Comparison of ENCODE assay signal across 24 cellular contexts in genomic region chr18:35695384-35695783, GRCh38.
DNase-seq lines count a peak whose midpoint lies in the region; ATAC-seq, FAIRE-seq and TF ChIP-seq lines count a peak whose summit lies in the region.
"Had no signal": no experiment of that assay in that cellular context is flagged by ENCODE, and none has a peak within 500 bp of the region (broad histone marks: within the 10 kb centered on the region; RNA-seq: fewer than 3 reads in every experiment).

No MANE protein-coding gene starts in this region.

- no peak for TF ChIP-seq RAD21 in HepG2 (CRISPR knock-in tag; IDR thresholded peaks at IDR 0.05)

- intact Hi-C loops in left ventricle myocardium inferior (cut with micrococcal nuclease): no loop called here
- intact Hi-C loops in thyroid gland (cut with DNase I): no loop called here
- intact Hi-C loops in HepG2 (cut with micrococcal nuclease; ENCODE audit: unreplicated experiment): no loop called here

- no peaks in the 10 kb centered on the region for H3K9me3 ChIP-seq in MM.1S (replicated peaks; ENCODE audit: insufficient read depth, low read length)
- H3K9me3 ChIP-seq in left ventricle myocardium inferior (replicated peaks): no peaks in the 10 kb centered on the region
- H3K9me3 ChIP-seq in thyroid gland: no peaks in the 10 kb centered on the region
- H3K9me3 ChIP-seq in HepG2 (ENCODE audit: low read length): no peaks in the 10 kb centered on the region
- H3K9me3 ChIP-seq: adrenal gland, BLaER1, colonic mucosa, right lobe of liver, spleen, tibial nerve had no signal

- TF ChIP-seq EP300 in HepG2 (IDR thresholded peaks at IDR 0.05; ENCODE audit: low read depth in 2 of 2, low read length in 2 of 2) (no peak), HepG2 (CRISPR knock-in tag; IDR thresholded peaks at IDR 0.05; ENCODE audit: borderline replicate concordance) (no peak)

- no peaks in the 10 kb centered on the region for H4K20me1 ChIP-seq in MM.1S (ENCODE audit: insufficient read depth, low read length)
- H4K20me1 ChIP-seq in HepG2 (ENCODE audit: insufficient read depth, low read length): no peaks in the 10 kb centered on the region
- H4K20me1 ChIP-seq: BLaER1 had no signal

- H3K27ac ChIP-seq in MM.1S (ENCODE audit: low read length): no peak overlapping the region; the same call in 1 of the 2 replicates
- peak overlapping the region; percentile 73 for H3K27ac ChIP-seq in left ventricle myocardium inferior (replicated peaks)
- peak overlapping the region; percentile 53 to 87 (median 80) for H3K27ac ChIP-seq in thyroid gland
- no peak overlapping the region for H3K27ac ChIP-seq in HepG2 (ENCODE audit: extremely low read length, insufficient read depth, low read length)
- H3K27ac ChIP-seq: adrenal gland, BLaER1, colonic mucosa, right lobe of liver, spleen had no signal

- POLR2A ChIA-PET in HepG2 (lab: Yijun Ruan, JAX): no interaction called here

- TF ChIP-seq POLR2A in thyroid gland (IDR thresholded peaks at IDR 0.05): no peak
- no peak for TF ChIP-seq POLR2A in HepG2 (IDR thresholded peaks at IDR 0.05; ENCODE audit: insufficient read depth in 1 of 2, low read depth in 2 of 2, low read length in 2 of 2)

- H3K27me3 ChIP-seq in MM.1S (replicated peaks; ENCODE audit: insufficient read depth, low read length) (no peaks in the 10 kb centered on the region), left ventricle myocardium inferior (ENCODE audit: low read depth) (no peaks in the 10 kb centered on the region), thyroid gland (no peaks in the 10 kb centered on the region), HepG2 (ENCODE audit: control insufficient read depth in 1 of 2, insufficient read depth in 2 of 2, low read length in 2 of 2) (no peaks in the 10 kb centered on the region)
- H3K27me3 ChIP-seq: adrenal gland, BLaER1, colonic mucosa, right lobe of liver, spleen, tibial nerve had no signal

- BruUV-seq in HepG2 (replicated peaks; lab: Mats Ljungman, UMichigan): no TSS peak

- TF ChIP-seq CTCF in MM.1S (IDR thresholded peaks at IDR 0.05; ENCODE audit: low read length) (no peak), left ventricle myocardium inferior (IDR thresholded peaks at IDR 0.05; ENCODE audit: borderline replicate concordance) (no peak), thyroid gland (IDR thresholded peaks at IDR 0.05) (no peak), HepG2 (CRISPR knock-in tag; IDR thresholded peaks at IDR 0.05) (no peak)

- CTCF ChIA-PET in HepG2 (lab: Yijun Ruan, JAX; ENCODE audit: low intra/inter-chr PET ratio, low total read pairs): no interaction called here

- in situ Hi-C loops in HepG2 (cut with HindIII; ENCODE audit: extremely low pct_ligation_motif_present, low pct_unique_long_range_greater_than_20kb): no loop called here

- H3K79me2 ChIP-seq in MM.1S (ENCODE audit: low read length) (no peaks in the 10 kb centered on the region), HepG2 (ENCODE audit: insufficient read depth, low read length) (no peaks in the 10 kb centered on the region)

- DNase-seq in MM.1S: no peak
- peak; percentile 49 for DNase-seq in NCI-H524 treated with DMSO at 0.1 percent for 48 hours (lab: John Stamatoyannopoulos, UW)
- no peak for DNase-seq in left ventricle myocardium inferior
- DNase-seq in thyroid gland: no peak
- DNase-seq in HepG2 (ENCODE audit: low spot score): no peak
- DNase-seq in activated CD8-positive, alpha-beta memory T cell treated with anti-CD3 and anti-CD28 coated beads for 24 hours: no peak
- DNase-seq: activated CD4-positive, alpha-beta T cell treated with anti-CD3 and anti-CD28 coated beads for 36 hours; activated CD8-positive, alpha-beta T cell treated with anti-CD3 and anti-CD28 coated beads for 36 hours; activated naive CD4-positive, alpha-beta T cell treated with anti-CD3 and anti-CD28 coated beads, Interleukin-2, amount 10 ng/mL, durations not matched to agents 7 days and 5 days; adrenal gland; colonic mucosa; effector memory CD8-positive, alpha-beta T cell; Kasumi-1; NCI-H526 treated with DMSO at 0.1 percent for 48 hours; SHP77 treated with DMSO at 0.1 percent for 48 hours; spleen; stimulated activated CD4-positive, alpha-beta T cell treated with anti-CD3 and anti-CD28 coated beads, Interleukin-2, amount 100 ng/mL, for 24 hours had no signal

- H3K9me2 ChIP-seq in MM.1S (replicated peaks; ENCODE audit: insufficient read depth, low read length): no peaks in the 10 kb centered on the region

- ATAC-seq in HepG2: no peak
- ATAC-seq in GM19395 (IDR thresholded peaks at IDR 0.05; ENCODE audit: unreplicated experiment): no peak
- ATAC-seq: activated CD4-positive, alpha-beta T cell treated with anti-CD3 and anti-CD28 coated beads for 36 hours; activated CD8-positive, alpha-beta T cell treated with anti-CD3 and anti-CD28 coated beads for 36 hours; effector memory CD8-positive, alpha-beta T cell; HCT116 had no signal

- WGBS in thyroid gland, 2 donors: 88 to 98% methylated on average over 1 of the region's 1 CpG
- WGBS in HepG2 (ENCODE audit: low lambda C conversion rate): 100% methylated on average over 1 of the region's 1 CpG

- H3K36me3 ChIP-seq in MM.1S (replicated peaks; ENCODE audit: insufficient read depth, low read length) (no peaks in the 10 kb centered on the region), left ventricle myocardium inferior (peaks cover 36% of the 10 kb centered on the region), thyroid gland (no peaks in the 10 kb centered on the region), HepG2 (replicated peaks in 1 of 2; ENCODE audit: control insufficient read depth in 1 of 2, insufficient read depth in 2 of 2, low read length in 2 of 2) (peaks cover 5 to 13% of the 10 kb centered on the region in 2 experiments; a peak in 3 of 5 replicates)
- H3K36me3 ChIP-seq: colonic mucosa had no signal

- H3K4me2 ChIP-seq in MM.1S (ENCODE audit: low read depth, low read length) (peak overlapping the region; percentile 17; the same call in 1 of the 2 replicates), HepG2 (ENCODE audit: low read depth, low read length) (no peak overlapping the region)
- H3K4me2 ChIP-seq: BLaER1 had no signal

- no peak for FAIRE-seq in HepG2 (lab: Jason Lieb, UNC)
- FAIRE-seq: G401.6, islet of Langerhans had no signal

- H3K9ac ChIP-seq in MM.1S (ENCODE audit: low read length) (no peak overlapping the region), HepG2 (ENCODE audit: insufficient read depth, low read depth, low read length) (no peak overlapping the region)
- H3K9ac ChIP-seq: BLaER1 had no signal

- H3F3A ChIP-seq in MM.1S (ENCODE audit: insufficient read depth, low read length): peaks cover 8% of the 10 kb centered on the region; the same call in 1 of the 2 replicates

- H2AFZ ChIP-seq in MM.1S (ENCODE audit: low read length): no peak overlapping the region
- no peak overlapping the region for H2AFZ ChIP-seq in HepG2 (ENCODE audit: low read length)

- H3K4me3 ChIP-seq in MM.1S (ENCODE audit: low read length) (no peak overlapping the region), left ventricle myocardium inferior (no peak overlapping the region), thyroid gland (replicated peaks in 1 of 3) (no peak overlapping the region), HepG2 (replicated peaks in 1 of 3; ENCODE audit: insufficient read depth in 1 of 3, low read depth in 2 of 3, low read length in 3 of 3) (no peak overlapping the region)
- H3K4me3 ChIP-seq: adrenal gland, BLaER1, colonic mucosa, right lobe of liver, spleen, tibial nerve had no signal

- H3K4me1 ChIP-seq in MM.1S (ENCODE audit: low read length): peaks cover 17% of the 10 kb centered on the region
- H3K4me1 ChIP-seq in left ventricle myocardium inferior: peaks cover 21% of the 10 kb centered on the region
- H3K4me1 ChIP-seq in thyroid gland: peaks cover 15 to 25% of the 10 kb centered on the region in 2 donors
- peaks cover 23% of the 10 kb centered on the region for H3K4me1 ChIP-seq in HepG2 (ENCODE audit: insufficient read depth, low read length)
- H3K4me1 ChIP-seq: adrenal gland, BLaER1, colonic mucosa, right lobe of liver, spleen had no signal

TF ChIP-seq in HepG2, 621 proteins besides CTCF, POLR2A, EP300 and RAD21:
- TF ChIP-seq ZFP41 (CRISPR knock-in tag; IDR thresholded peaks at IDR 0.05; ENCODE audit: borderline replicate concordance) (no peak), HNRNPK (IDR thresholded peaks at IDR 0.05; ENCODE audit: low read depth, low read length, poor library complexity, severe bottlenecking) (no peak), YEATS4 (CRISPR knock-in tag; IDR thresholded peaks at IDR 0.05; ENCODE audit: borderline replicate concordance) (no peak), PHF21A (CRISPR knock-in tag; IDR thresholded peaks at IDR 0.05) (no peak), KMT2B (CRISPR knock-in tag; IDR thresholded peaks at IDR 0.05) (no peak), ZNF264 (CRISPR knock-in tag; IDR thresholded peaks at IDR 0.05) (no peak)
- TF ChIP-seq, protein P1, sequence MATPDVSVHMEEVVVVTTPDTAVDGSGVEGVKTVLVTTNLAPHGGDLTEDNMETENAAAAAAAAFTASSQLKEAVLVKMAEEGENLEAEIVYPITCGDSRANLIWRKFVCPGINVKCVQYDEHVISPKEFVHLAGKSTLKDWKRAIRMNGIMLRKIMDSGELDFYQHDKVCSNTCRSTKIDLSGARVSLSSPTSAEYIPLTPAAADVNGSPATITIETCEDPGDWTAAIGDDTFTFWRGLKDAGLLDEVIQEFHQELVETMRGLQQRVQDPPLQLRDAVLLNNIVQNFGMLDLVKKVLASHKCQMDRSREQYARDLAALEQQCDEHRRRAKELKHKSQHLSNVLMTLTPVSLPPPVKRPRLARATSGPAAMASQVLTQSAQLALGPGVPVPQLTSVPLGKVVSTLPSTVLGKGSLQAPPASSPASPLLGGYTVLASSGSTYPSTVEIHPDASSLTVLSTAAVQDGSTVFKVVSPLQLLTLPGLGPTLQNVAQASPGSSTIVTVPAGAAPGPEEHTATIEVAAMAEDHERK (CRISPR knock-in tag; IDR thresholded peaks at IDR 0.05; ENCODE audit: low read depth): no peak
- TF ChIP-seq, protein P2, sequence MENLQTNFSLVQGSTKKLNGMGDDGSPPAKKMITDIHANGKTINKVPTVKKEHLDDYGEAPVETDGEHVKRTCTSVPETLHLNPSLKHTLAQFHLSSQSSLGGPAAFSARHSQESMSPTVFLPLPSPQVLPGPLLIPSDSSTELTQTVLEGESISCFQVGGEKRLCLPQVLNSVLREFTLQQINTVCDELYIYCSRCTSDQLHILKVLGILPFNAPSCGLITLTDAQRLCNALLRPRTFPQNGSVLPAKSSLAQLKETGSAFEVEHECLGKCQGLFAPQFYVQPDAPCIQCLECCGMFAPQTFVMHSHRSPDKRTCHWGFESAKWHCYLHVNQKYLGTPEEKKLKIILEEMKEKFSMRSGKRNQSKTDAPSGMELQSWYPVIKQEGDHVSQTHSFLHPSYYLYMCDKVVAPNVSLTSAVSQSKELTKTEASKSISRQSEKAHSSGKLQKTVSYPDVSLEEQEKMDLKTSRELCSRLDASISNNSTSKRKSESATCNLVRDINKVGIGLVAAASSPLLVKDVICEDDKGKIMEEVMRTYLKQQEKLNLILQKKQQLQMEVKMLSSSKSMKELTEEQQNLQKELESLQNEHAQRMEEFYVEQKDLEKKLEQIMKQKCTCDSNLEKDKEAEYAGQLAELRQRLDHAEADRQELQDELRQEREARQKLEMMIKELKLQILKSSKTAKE (CRISPR knock-in tag; IDR thresholded peaks at IDR 0.05; ENCODE audit: borderline replicate concordance): no peak

Comparison
In these comparisons a context has a peak if more than half of its experiments do, and no peak if none do; other contexts are left out.
1. H3K27ac ChIP-seq: peak in left ventricle myocardium inferior (single experiment) and thyroid gland (3 of 3); none in MM.1S (single experiment) and HepG2 (single experiment).